Comparison of ENCODE assay signal across 9 cellular contexts in genomic region chr2:33395660-33396249, GRCh38.
DNase-seq lines count a peak whose midpoint lies in the region; ATAC-seq, FAIRE-seq and TF ChIP-seq lines count a peak whose summit lies in the region.
"Had no signal": no experiment of that assay in that cellular context is flagged by ENCODE, and none has a peak within 500 bp of the region (broad histone marks: within the 10 kb centered on the region; RNA-seq: fewer than 3 reads in every experiment).

No MANE protein-coding gene starts in this region.

- no peak overlapping the region for H3K9ac ChIP-seq in K562 (ENCODE audit: insufficient read depth in 1 of 2, low read depth in 2 of 2, low read length in 2 of 2)

- TF ChIP-seq RAD21 in K562 (CRISPR knock-in tag; conservative IDR thresholded peaks at IDR 0.05 in 1 of 2, IDR thresholded peaks at IDR 0.05 in 1 of 2), result peak; percentile 48 to 73

- H3K4me1 ChIP-seq in K562 (replicated peaks in 1 of 2; ENCODE audit: control insufficient read depth in 2 of 2, insufficient read depth in 2 of 2, low read length in 2 of 2), result peaks cover 0 to 2% of the 10 kb centered on the region in 2 experiments; a peak in 1 of 5 replicates

- peak; percentile 90 for FAIRE-seq in K562 (lab: Jason Lieb, UNC)

- no peak overlapping the region for H3K27ac ChIP-seq in K562 (ENCODE audit: extremely low read depth, low read depth, low read length)
- H3K27ac ChIP-seq: neutrophil had no signal

- TF ChIP-seq POLR2A in K562 (conservative IDR thresholded peaks at IDR 0.05) (no peak), GM18505 (IDR thresholded peaks at IDR 0.05; ENCODE audit: borderline replicate concordance, extremely low read depth, insufficient read depth, insufficient read length) (no peak)

- intact Hi-C loops in K562 (cut with micrococcal nuclease), result loop anchor here (5.0 kb wide), 2 partner anchors 363 to 623 kb away; no protein-coding TSS in a partner anchor

- CTCF ChIA-PET in K562 (lab: Yijun Ruan, JAX; ENCODE audit: low intra/inter-chr PET ratio), result interaction anchor here (0.6 to 0.7 kb wide), 2 partner anchors 608 to 624 kb away, joined by 3 to 5 read pairs; no protein-coding TSS in a partner anchor

- H3K9me3 ChIP-seq in K562 (replicated peaks; ENCODE audit: control insufficient read depth, insufficient read depth, low read depth, low read length), result no peaks in the 10 kb centered on the region
- H3K9me3 ChIP-seq: neutrophil had no signal

- TF ChIP-seq CTCF in K562 (IDR thresholded peaks at IDR 0.05 in 2 of 3, conservative IDR thresholded peaks at IDR 0.05 in 1 of 3; ENCODE audit: insufficient read depth in 2 of 3, low read depth in 1 of 3, low read length in 3 of 3), result peak; percentile 67 to 79 (median 74); a peak in 5 of 6 replicates

- no peak overlapping the region for H2AFZ ChIP-seq in K562 (ENCODE audit: low read depth, low read length)

- in situ Hi-C loops in K562 (cut with MboI), result loop anchor here (25.0 kb wide), 1 partner anchor 1683 kb away; no protein-coding TSS in a partner anchor

- H4K20me1 ChIP-seq in K562 (replicated peaks; ENCODE audit: control insufficient read depth, insufficient read depth, low read length), result no peaks in the 10 kb centered on the region

- H3K36me3 ChIP-seq in H7 (replicated peaks; ENCODE audit: control insufficient read depth, insufficient read depth, low read length) (no peaks in the 10 kb centered on the region), K562 (ENCODE audit: control insufficient read depth, insufficient read depth, low read length) (no peaks in the 10 kb centered on the region)
- H3K36me3 ChIP-seq: neutrophil had no signal

- H3K9me1 ChIP-seq in K562 (ENCODE audit: control insufficient read depth, insufficient read depth, low read length), result no peaks in the 10 kb centered on the region

- ATAC-seq in K562 (peak; percentile 86), left lobe of liver (peak; percentile 65), HG03432 (IDR thresholded peaks at IDR 0.05; ENCODE audit: unreplicated experiment) (no peak), GM18505 (IDR thresholded peaks at IDR 0.05; ENCODE audit: unreplicated experiment) (no peak)
- no peak for ATAC-seq in stimulated activated naive CD8-positive, alpha-beta T cell treated with anti-CD3 and anti-CD28 coated beads, Interleukin-15, Interleukin-2, amounts not matched to agents 100 U/mL and 50 U/mL, for 24 hours

- H3K4me3 ChIP-seq in H7 (ENCODE audit: insufficient read depth, low read depth, low read length) (no peak overlapping the region), K562 (no peak overlapping the region)

- H3K27me3 ChIP-seq in H7 (ENCODE audit: control insufficient read depth, insufficient read depth, low read length) (no peaks in the 10 kb centered on the region), K562 (ENCODE audit: control insufficient read depth in 2 of 2, insufficient read depth in 2 of 2, low read length in 2 of 2) (no peaks in the 10 kb centered on the region)
- H3K27me3 ChIP-seq: neutrophil had no signal

- no peak for TF ChIP-seq EP300 in K562 (IDR thresholded peaks at IDR 0.05; ENCODE audit: low read length)

- POLR2A ChIA-PET in K562 (lab: Yijun Ruan, JAX), result no interaction called here

- no peak overlapping the region for H3K4me2 ChIP-seq in K562 (ENCODE audit: insufficient read depth, low read length)

- H3K79me2 ChIP-seq in K562 (ENCODE audit: control insufficient read depth, insufficient read depth, low read length), result no peaks in the 10 kb centered on the region

- no TSS peak for BruUV-seq in K562 (replicated peaks; lab: Mats Ljungman, UMichigan)

- DNase-seq in CMK (ENCODE audit: low read depth) (peak; percentile 29), H7 (peak; percentile 27), SKM-1 (lab: John Stamatoyannopoulos, UW; ENCODE audit: unreplicated experiment) (peak; percentile 22), K562 (ENCODE audit: extremely low read depth in 1 of 4, low spot score in 3 of 4) (peak; percentile 52 to 63 (median 55)), left lobe of liver (ENCODE audit: low spot score) (no peak)
- DNase-seq in stimulated activated naive CD8-positive, alpha-beta T cell treated with anti-CD3 and anti-CD28 coated beads, Interleukin-15, Interleukin-2, amounts not matched to agents 100 U/mL and 50 U/mL, for 24 hours, result peak; percentile 60

TF ChIP-seq in K562, 482 proteins besides CTCF, POLR2A, EP300 and RAD21:
- TF ChIP-seq, protein P1, sequence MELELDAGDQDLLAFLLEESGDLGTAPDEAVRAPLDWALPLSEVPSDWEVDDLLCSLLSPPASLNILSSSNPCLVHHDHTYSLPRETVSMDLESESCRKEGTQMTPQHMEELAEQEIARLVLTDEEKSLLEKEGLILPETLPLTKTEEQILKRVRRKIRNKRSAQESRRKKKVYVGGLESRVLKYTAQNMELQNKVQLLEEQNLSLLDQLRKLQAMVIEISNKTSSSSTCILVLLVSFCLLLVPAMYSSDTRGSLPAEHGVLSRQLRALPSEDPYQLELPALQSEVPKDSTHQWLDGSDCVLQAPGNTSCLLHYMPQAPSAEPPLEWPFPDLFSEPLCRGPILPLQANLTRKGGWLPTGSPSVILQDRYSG (tag; conservative IDR thresholded peaks at IDR 0.05; ENCODE audit: low read depth), result no peak
- no peak for TF ChIP-seq POU5F1 (IDR thresholded peaks at IDR 0.05; ENCODE audit: borderline replicate concordance, low read depth, low read length, partially characterized antibody)
- TF ChIP-seq SMC3 (conservative IDR thresholded peaks at IDR 0.05; ENCODE audit: insufficient read depth, low read depth, low read length), result peak; percentile 43
- TF ChIP-seq NR2C2 (CRISPR knock-in tag; IDR thresholded peaks at IDR 0.05), result no peak
- TF ChIP-seq NR2C2 (tag; IDR thresholded peaks at IDR 0.05), result no peak
- no peak for TF ChIP-seq CHD4 (IDR thresholded peaks at IDR 0.05; ENCODE audit: insufficient read depth, insufficient replicate concordance, low read depth, low read length, poor library complexity, severe bottlenecking)
- TF ChIP-seq FOXJ3 (CRISPR knock-in tag; IDR thresholded peaks at IDR 0.05), result no peak
- TF ChIP-seq SIX5 (IDR thresholded peaks at IDR 0.05; ENCODE audit: borderline replicate concordance in 1 of 2, insufficient read depth in 1 of 2, low read depth in 1 of 2, low read length in 2 of 2), result no peak
- TF ChIP-seq ZFP36 (IDR thresholded peaks at IDR 0.05; ENCODE audit: low read depth, low read length, partially characterized antibody), result no peak
- peak; percentile 6; the same call in 1 of the 2 replicates for TF ChIP-seq KLF16 (IDR thresholded peaks at IDR 0.05)
- no peak for TF ChIP-seq GTF2B (IDR thresholded peaks at IDR 0.05; ENCODE audit: extremely low read depth, insufficient read length)
- TF ChIP-seq ZNF384 (IDR thresholded peaks at IDR 0.05; ENCODE audit: low read depth, low read length), result peak; percentile 85

Comparison
In these comparisons a context has a peak if more than half of its experiments do, and no peak if none do; other contexts are left out.
1. ATAC-seq: peak in K562 (single experiment) and left lobe of liver (single experiment); none in stimulated activated naive CD8-positive, alpha-beta T cell treated with anti-CD3 and anti-CD28 coated beads, Interleukin-15, Interleukin-2, amounts not matched to agents 100 U/mL and 50 U/mL, for 24 hours (single experiment), HG03432 (single experiment) and GM18505 (single experiment).